19 cellular contexts compared by ENCODE assay signal in the genomic region with DNA sequence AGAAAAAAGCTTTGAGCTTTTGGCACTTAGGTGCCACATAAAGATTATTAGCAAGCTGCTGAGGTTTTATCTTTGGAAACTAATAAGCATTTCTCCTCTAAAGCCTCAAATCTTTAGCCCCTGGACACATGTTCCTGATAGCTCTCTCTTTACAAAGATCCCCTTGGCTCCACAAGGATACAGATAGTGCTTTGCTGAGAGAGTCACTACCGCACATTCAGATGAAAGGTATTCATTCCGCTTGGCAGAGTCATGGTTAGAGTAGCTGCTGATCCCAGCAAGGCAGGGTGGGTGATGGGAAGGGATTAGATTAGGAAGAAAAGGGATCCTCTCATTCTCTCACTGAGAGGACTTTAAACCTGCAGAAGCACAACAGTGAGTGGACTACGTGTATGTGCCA. TPM values are rescaled to one million over a fixed set of nuclear protein-coding genes. Genes with fewer than 3 reads are reported as not detected.
DNase-seq lines count a peak whose midpoint lies in the region; TF ChIP-seq lines count a peak whose summit lies in the region.
"Had no signal": no experiment of that assay in that cellular context is flagged by ENCODE, and none has a peak within 500 bp of the region (broad histone marks: within the 10 kb centered on the region; RNA-seq: fewer than 3 reads in every experiment).

No MANE protein-coding gene starts in this region.

- DNase-seq in A172 (ENCODE audit: low spot score) (peak; percentile 69), GM23248 (peak; percentile 79), SK-N-SH (peak; percentile 0), fibroblast of villous mesenchyme (ENCODE audit: low read depth) (peak; percentile 30), dermis blood vessel endothelial cell (no peak), endodermal cell (no peak)
- DNase-seq in stimulated activated CD4-positive, alpha-beta T cell treated with anti-CD3 and anti-CD28 coated beads, Interleukin-2, amount 100 ng/mL, for 24 hours: no peak
- no peak for DNase-seq in activated CD8-positive, alpha-beta memory T cell treated with anti-CD3 and anti-CD28 coated beads, Interleukin-2, amount 50 U/mL, for 4 hours
- DNase-seq: ACHN; KBM-7; NCI-H146; NCI-H446 treated with DMSO at 0.1 percent for 48 hours; psoas muscle; stimulated activated CD4-positive, alpha-beta T cell treated with anti-CD3 and anti-CD28 coated beads, Interleukin-15, amount 100 ng/mL, for 24 hours; WERI-Rb-1 had no signal

- H3K4me1 ChIP-seq in GM23248 (ENCODE audit: insufficient read depth): peaks cover 39% of the 10 kb centered on the region
- H3K4me1 ChIP-seq in SK-N-SH (ENCODE audit: control insufficient read depth in 1 of 2, insufficient read depth in 2 of 2, low read depth in 1 of 2, low read length in 1 of 2): peaks cover 0 to 18% of the 10 kb centered on the region in 2 experiments; a peak in 1 of 4 replicates
- H3K4me1 ChIP-seq in endodermal cell (ENCODE audit: control insufficient read depth, insufficient read depth, low read length): no peaks in the 10 kb centered on the region
- H3K4me1 ChIP-seq: HAP-1, psoas muscle had no signal

- H3K27ac Mint-ChIP-seq in endodermal cell: no peak overlapping the region
- H3K27ac Mint-ChIP-seq: activated T-helper 17 cell treated with anti-CD3 and anti-CD28 coated beads, Interleukin-2, amount 50 U/mL, for 72 hours; natural killer cell treated with Interleukin-12 subunit alpha and Interleukin-12 subunit beta and Interleukin-15 and Interleukin-18, amount 100 ng/mL, for 72 hours had no signal

- no peak overlapping the region for H3K4me3 Mint-ChIP-seq in endodermal cell
- H3K4me3 Mint-ChIP-seq: activated T-helper 17 cell treated with anti-CD3 and anti-CD28 coated beads, Interleukin-2, amount 50 U/mL, for 72 hours; natural killer cell treated with Interleukin-12 subunit alpha and Interleukin-12 subunit beta and Interleukin-15 and Interleukin-18, amount 100 ng/mL, for 72 hours had no signal

- no peak for TF ChIP-seq CTCF in SK-N-SH (IDR thresholded peaks at IDR 0.05)
- no peak for TF ChIP-seq CTCF in fibroblast of villous mesenchyme (IDR thresholded peaks at IDR 0.05; ENCODE audit: insufficient read depth, low read depth, low read length)
- TF ChIP-seq CTCF in endodermal cell (conservative IDR thresholded peaks at IDR 0.05): no peak

- H3K36me3 ChIP-seq in GM23248 (ENCODE audit: low read depth): no peaks in the 10 kb centered on the region
- H3K36me3 ChIP-seq in SK-N-SH (replicated peaks in 1 of 2; ENCODE audit: control insufficient read depth in 1 of 2, insufficient read depth in 2 of 2, low read length in 1 of 2): no peaks in the 10 kb centered on the region
- no peaks in the 10 kb centered on the region for H3K36me3 ChIP-seq in endodermal cell (ENCODE audit: control insufficient read depth, insufficient read depth, low read length)
- H3K36me3 ChIP-seq: HAP-1, WERI-Rb-1 had no signal

- WGBS in GM23248 (ENCODE audit: low coverage in 1 of 2, low lambda C conversion rate in 2 of 2, missing lambda C conversion rate in 2 of 2), 2 experiments: 63 to 64% methylated on average over 3 of the region's 3 CpGs
- 8% methylated on average over 3 of the region's 3 CpGs for WGBS in SK-N-SH (ENCODE audit: low lambda C conversion rate)
- 73 to 80% methylated on average over 3 of the region's 3 CpGs for WGBS in endodermal cell (ENCODE audit: insufficient coverage in 1 of 2, insufficient read length in 1 of 2), 2 experiments

- peak overlapping the region; percentile 15 for H3K4me2 ChIP-seq in GM23248 (ENCODE audit: unreplicated experiment)
- H3K4me2 ChIP-seq in SK-N-SH: peak overlapping the region; percentile 35

- peak in 1 of 2 experiments; percentile 77; a peak in 2 of 4 replicates for TF ChIP-seq EP300 in SK-N-SH (IDR thresholded peaks at IDR 0.05; ENCODE audit: borderline replicate concordance in 1 of 2, low read depth in 1 of 2, low read length in 1 of 2)

- H3K9me3 Mint-ChIP-seq in endodermal cell: peaks cover 95% of the 10 kb centered on the region
- H3K9me3 Mint-ChIP-seq: activated T-helper 17 cell treated with anti-CD3 and anti-CD28 coated beads, Interleukin-2, amount 50 U/mL, for 72 hours; natural killer cell treated with Interleukin-12 subunit alpha and Interleukin-12 subunit beta and Interleukin-15 and Interleukin-18, amount 100 ng/mL, for 72 hours had no signal

- H3K4me3 ChIP-seq in GM23248 (no peak overlapping the region), SK-N-SH (ENCODE audit: low read depth in 2 of 2, low read length in 1 of 2) (0 out of 4 replicates have a peak overlapping the region, but pooled peaks of 1 of the 2 experiments have one; percentile 10), fibroblast of villous mesenchyme (ENCODE audit: low read depth, low read length) (no peak overlapping the region), endodermal cell (ENCODE audit: low read length) (no peak overlapping the region)
- H3K4me3 ChIP-seq: HAP-1, psoas muscle had no signal

- H3K27me3 ChIP-seq in GM23248 (replicated peaks; ENCODE audit: insufficient read depth): no peaks in the 10 kb centered on the region
- no peaks in the 10 kb centered on the region for H3K27me3 ChIP-seq in SK-N-SH (ENCODE audit: insufficient read depth)
- H3K27me3 ChIP-seq in endodermal cell (ENCODE audit: control insufficient read depth, insufficient read depth, low read length, poor library complexity, severe bottlenecking): no peaks in the 10 kb centered on the region

- CTCF ChIA-PET in SK-N-SH (lab: Yijun Ruan, JAX): no interaction called here

- H3K4me1 Mint-ChIP-seq in endodermal cell: no peaks in the 10 kb centered on the region
- H3K4me1 Mint-ChIP-seq: activated T-helper 17 cell treated with anti-CD3 and anti-CD28 coated beads, Interleukin-2, amount 50 U/mL, for 72 hours had no signal

- H3F3A ChIP-seq in GM23248 (ENCODE audit: insufficient read depth) (peaks cover 28% of the 10 kb centered on the region; the same call in 1 of the 2 replicates), SK-N-SH (replicated peaks; ENCODE audit: insufficient read depth) (peaks cover 35% of the 10 kb centered on the region)

- H2AFZ ChIP-seq in GM23248 (no peak overlapping the region), SK-N-SH (ENCODE audit: low read depth) (peak overlapping the region; percentile 46; the same call in 1 of the 2 replicates)

- no peaks in the 10 kb centered on the region for H3K36me3 Mint-ChIP-seq in endodermal cell (ENCODE audit: low read depth)
- H3K36me3 Mint-ChIP-seq: natural killer cell treated with Interleukin-12 subunit alpha and Interleukin-12 subunit beta and Interleukin-15 and Interleukin-18, amount 100 ng/mL, for 72 hours had no signal

- H3K9me2 ChIP-seq in GM23248 (ENCODE audit: insufficient read depth) (no peaks in the 10 kb centered on the region), SK-N-SH (no peaks in the 10 kb centered on the region)

- H3K9me3 ChIP-seq in GM23248 (ENCODE audit: low read depth) (no peaks in the 10 kb centered on the region), SK-N-SH (no peaks in the 10 kb centered on the region), endodermal cell (ENCODE audit: control insufficient read depth, low read length) (no peaks in the 10 kb centered on the region)
- H3K9me3 ChIP-seq: HAP-1, psoas muscle had no signal

- H3K79me2 ChIP-seq in GM23248 (ENCODE audit: insufficient read depth) (no peaks in the 10 kb centered on the region), SK-N-SH (ENCODE audit: insufficient read depth) (no peaks in the 10 kb centered on the region)

- in situ Hi-C loops in GM23248 (cut with MboI): no loop called here

- no peaks in the 10 kb centered on the region for H3K27me3 Mint-ChIP-seq in endodermal cell (ENCODE audit: insufficient read depth)

- H3K27ac ChIP-seq in GM23248 (peak overlapping the region; percentile 55), SK-N-SH (ENCODE audit: low read depth in 2 of 2, low read length in 1 of 2) (peak overlapping the region in 1 of 2 experiments; percentile 93; a peak in 3 of 4 replicates), endodermal cell (ENCODE audit: low read depth, low read length) (no peak overlapping the region)
- H3K27ac ChIP-seq: psoas muscle, WERI-Rb-1 had no signal

- H4K20me1 ChIP-seq in GM23248 (ENCODE audit: insufficient read depth): no peaks in the 10 kb centered on the region
- no peaks in the 10 kb centered on the region for H4K20me1 ChIP-seq in SK-N-SH (ENCODE audit: insufficient read depth)

- H3K9ac ChIP-seq in GM23248 (no peak overlapping the region), SK-N-SH (peak overlapping the region; percentile 66), endodermal cell (ENCODE audit: extremely low read depth, low read length, poor library complexity, severe bottlenecking) (no peak overlapping the region)

- POLR2A ChIA-PET in SK-N-SH (lab: Yijun Ruan, JAX): no interaction called here

- TF ChIP-seq RAD21 in SK-N-SH (IDR thresholded peaks at IDR 0.05; ENCODE audit: low read length): no peak

TF ChIP-seq in SK-N-SH, 30 proteins besides CTCF, POLR2A, EP300 and RAD21 (continues in another document):
- TF ChIP-seq RFX5 (IDR thresholded peaks at IDR 0.05; ENCODE audit: low read length): no peak
- no peak for TF ChIP-seq YY1 (IDR thresholded peaks at IDR 0.05; ENCODE audit: low read depth)

RNA-seq across cellular contexts. Expression of gene PSG7, which starts 28.2 kb away (rescaled TPM):
- 0.07 TPM in 1 of 2 replicates, not detected in the other for total RNA-seq in A172 (2014; rRNA removed; shearing (Covaris generic))
- total RNA-seq in GM23248 (2014; rRNA removed; shearing (Covaris generic)): not detected in 2 replicates
- polyA plus RNA-seq in GM23248 (2016; fragmentation: Nextera tagmentation; extraction: Ambion mirVana): 0.19 TPM in 1 of 2 replicates, not detected in the other
- 0.05 TPM in 1 of 2 replicates, not detected in the other for polyA plus RNA-seq in SK-N-SH (2012; rRNA removed)
- 0.04 and 0.06 TPM in 2 replicates for polyA plus RNA-seq in SK-N-SH (2012; cell fraction: cytosol; rRNA removed)
- polyA plus RNA-seq in SK-N-SH (2012; cell fraction: nucleus; rRNA removed): 0.18 TPM in 1 of 2 replicates, not detected in the other
- not detected in 2 replicates for total RNA-seq in fibroblast of villous mesenchyme
- not detected in 2 replicates for total RNA-seq in dermis blood vessel endothelial cell
- not detected for total RNA-seq in endodermal cell
- polyA plus RNA-seq in endodermal cell (2013, experiment 1 of 2): not detected
- polyA plus RNA-seq in endodermal cell (2013, experiment 2 of 2): not detected
- total RNA-seq: activated T-helper 17 cell treated with anti-CD3 and anti-CD28 coated beads, Interleukin-2, amount 50 U/mL, for 72 hours; natural killer cell treated with Interleukin-12 subunit alpha and Interleukin-12 subunit beta and Interleukin-15 and Interleukin-18, amount 100 ng/mL, for 72 hours; psoas muscle; subcutaneous adipose tissue had no signal

RNA-seq across cellular contexts. Expression of gene PSG6, which starts 47.5 kb away (rescaled TPM):
- not detected in 2 replicates for total RNA-seq in A172 (2014; rRNA removed; shearing (Covaris generic))
- total RNA-seq in GM23248 (2014; rRNA removed; shearing (Covaris generic)): not detected in 2 replicates
- polyA plus RNA-seq in GM23248 (2016; fragmentation: Nextera tagmentation; extraction: Ambion mirVana) (1.2 and 1.8 TPM in 2 replicates), SK-N-SH (2012; rRNA removed) (0.05 TPM in 1 of 2 replicates, not detected in the other)
- not detected in 2 replicates for polyA plus RNA-seq in SK-N-SH (2012; cell fraction: cytosol; rRNA removed)
- 0.06 and 0.07 TPM in 2 replicates for polyA plus RNA-seq in SK-N-SH (2012; cell fraction: nucleus; rRNA removed)
- total RNA-seq in fibroblast of villous mesenchyme (0.32 and 4.3 TPM in 2 replicates), dermis blood vessel endothelial cell (not detected in 2 replicates), endodermal cell (not detected)
- polyA plus RNA-seq in endodermal cell (2013, experiment 1 of 2): not detected
- polyA plus RNA-seq in endodermal cell (2013, experiment 2 of 2): not detected
- total RNA-seq: activated T-helper 17 cell treated with anti-CD3 and anti-CD28 coated beads, Interleukin-2, amount 50 U/mL, for 72 hours; natural killer cell treated with Interleukin-12 subunit alpha and Interleukin-12 subunit beta and Interleukin-15 and Interleukin-18, amount 100 ng/mL, for 72 hours; psoas muscle; subcutaneous adipose tissue had no signal
- polyA plus RNA-seq: psoas muscle had no signal

Comparison
In these comparisons a context has a peak if more than half of its experiments do, and no peak if none do; other contexts are left out.
1. DNase-seq: peak in A172 (single experiment), GM23248 (single experiment), SK-N-SH (single experiment) and fibroblast of villous mesenchyme (single experiment); none in stimulated activated CD4-positive, alpha-beta T cell treated with anti-CD3 and anti-CD28 coated beads, Interleukin-2, amount 100 ng/mL, for 24 hours (0 of 2), activated CD8-positive, alpha-beta memory T cell treated with anti-CD3 and anti-CD28 coated beads, Interleukin-2, amount 50 U/mL, for 4 hours (single experiment), dermis blood vessel endothelial cell (single experiment) and endodermal cell (single experiment).